12 cellular contexts compared by ENCODE assay signal in genomic region chr22:17829691-17830040, GRCh38. TPM values are rescaled to one million over a fixed set of nuclear protein-coding genes. Genes with fewer than 3 reads are reported as not detected.
A peak's percentile ranks its signal among the peaks of the same experiment; 100 is the strongest.
DNase-seq lines count a peak whose midpoint lies in the region; ATAC-seq and TF ChIP-seq lines count a peak whose summit lies in the region.
"Had no signal": no experiment of that assay in that cellular context is flagged by ENCODE, and none has a peak within 500 bp of the region (broad histone marks: within the 10 kb centered on the region; RNA-seq: fewer than 3 reads in every experiment).

No MANE protein-coding gene starts in this region.

- no peaks in the 10 kb centered on the region for H3K9me3 Mint-ChIP-seq in effector memory CD8-positive, alpha-beta T cell
- H3K9me3 Mint-ChIP-seq: activated CD4-positive, alpha-beta memory T cell treated with anti-CD3 and anti-CD28 coated beads for 36 hours; natural killer cell treated with Interleukin-12 subunit alpha and Interleukin-12 subunit beta and Interleukin-15 and Interleukin-18, amount 100 ng/mL, for 72 hours had no signal

- H3K9me3 ChIP-seq in mucosa of descending colon = no peaks in the 10 kb centered on the region
- H3K9me3 ChIP-seq in upper lobe of left lung = no peaks in the 10 kb centered on the region
- H3K9me3 ChIP-seq in T-helper 17 cell (ENCODE audit: control insufficient read depth, low read length, poor library complexity, severe bottlenecking) = no peaks in the 10 kb centered on the region
- H3K9me3 ChIP-seq: lower lobe of right lung, suprapubic skin had no signal

- ATAC-seq in GM19395 (IDR thresholded peaks at IDR 0.05; ENCODE audit: unreplicated experiment) = peak; percentile 20
- no peak for ATAC-seq in effector memory CD8-positive, alpha-beta T cell (replicated peaks)
- ATAC-seq in mucosa of descending colon = peak; percentile 0
- ATAC-seq in GM19463 (IDR thresholded peaks at IDR 0.05; ENCODE audit: unreplicated experiment) = no peak
- no peak for ATAC-seq in upper lobe of left lung (ENCODE audit: low FRiP score in 2 of 2)
- no peak for ATAC-seq in T-helper 17 cell

- intact Hi-C loops in mucosa of descending colon (cut with DNase I, micrococcal nuclease) = loop anchor here (5.0 to 10.0 kb wide), 3 partner anchors 63 to 248 kb away; partner anchors contain the start of gene PEX26 (in 2 of the 2)

- peak; percentile 2 for DNase-seq in NCI-H226
- DNase-seq in effector memory CD8-positive, alpha-beta T cell = no peak
- no peak for DNase-seq in mucosa of descending colon
- DNase-seq in upper lobe of left lung = no peak
- no peak for DNase-seq in T-helper 17 cell
- no peak for DNase-seq in Kasumi-1 (lab: John Stamatoyannopoulos, UW)

- no peaks in the 10 kb centered on the region for H3K27me3 Mint-ChIP-seq in effector memory CD8-positive, alpha-beta T cell
- H3K27me3 Mint-ChIP-seq in T-helper 17 cell = no peaks in the 10 kb centered on the region
- H3K27me3 Mint-ChIP-seq: activated CD4-positive, alpha-beta memory T cell treated with anti-CD3 and anti-CD28 coated beads for 36 hours; natural killer cell treated with Interleukin-12 subunit alpha and Interleukin-12 subunit beta and Interleukin-15 and Interleukin-18, amount 100 ng/mL, for 72 hours had no signal

- H3K36me3 ChIP-seq in mucosa of descending colon (ENCODE audit: low read depth) (peaks cover 6% of the 10 kb centered on the region), upper lobe of left lung (peaks cover 0 to 10% (median 0%) of the 10 kb centered on the region in 4 donors)

- H3K27ac Mint-ChIP-seq in effector memory CD8-positive, alpha-beta T cell = peak overlapping the region; percentile 26 to 35
- no peak overlapping the region for H3K27ac Mint-ChIP-seq in T-helper 17 cell
- H3K27ac Mint-ChIP-seq: activated CD4-positive, alpha-beta memory T cell treated with anti-CD3 and anti-CD28 coated beads for 36 hours; natural killer cell treated with Interleukin-12 subunit alpha and Interleukin-12 subunit beta and Interleukin-15 and Interleukin-18, amount 100 ng/mL, for 72 hours had no signal

- no peak for TF ChIP-seq POLR2A in upper lobe of left lung (IDR thresholded peaks at IDR 0.05)

- WGBS in upper lobe of left lung, 2 donors = 68 to 88% methylated on average over 5 of the region's 5 CpGs

- TF ChIP-seq CTCF in mucosa of descending colon (IDR thresholded peaks at IDR 0.05) (no peak), upper lobe of left lung (IDR thresholded peaks at IDR 0.05) (no peak)

- no peak overlapping the region for H3K4me3 Mint-ChIP-seq in effector memory CD8-positive, alpha-beta T cell
- no peak overlapping the region for H3K4me3 Mint-ChIP-seq in T-helper 17 cell
- H3K4me3 Mint-ChIP-seq: activated CD4-positive, alpha-beta memory T cell treated with anti-CD3 and anti-CD28 coated beads for 36 hours; natural killer cell treated with Interleukin-12 subunit alpha and Interleukin-12 subunit beta and Interleukin-15 and Interleukin-18, amount 100 ng/mL, for 72 hours had no signal

- H3K4me1 Mint-ChIP-seq in effector memory CD8-positive, alpha-beta T cell (ENCODE audit: low read depth in 2 of 2) = peaks cover 6% of the 10 kb centered on the region in 2 donors
- peaks cover 12% of the 10 kb centered on the region for H3K4me1 Mint-ChIP-seq in T-helper 17 cell

- H3K4me1 ChIP-seq in mucosa of descending colon (ENCODE audit: low read depth) (peaks cover 16% of the 10 kb centered on the region), upper lobe of left lung (peaks cover 0 to 3% (median 0%) of the 10 kb centered on the region in 4 donors)
- H3K4me1 ChIP-seq: lower lobe of right lung had no signal

- no peak overlapping the region for H3K27ac ChIP-seq in upper lobe of left lung
- H3K27ac ChIP-seq: lower lobe of right lung, suprapubic skin had no signal

- H3K27me3 ChIP-seq in upper lobe of left lung = no peaks in the 10 kb centered on the region
- H3K27me3 ChIP-seq: suprapubic skin had no signal

- no peak overlapping the region for H3K4me3 ChIP-seq in mucosa of descending colon
- H3K4me3 ChIP-seq in upper lobe of left lung = no peak overlapping the region
- H3K4me3 ChIP-seq: lower lobe of right lung, suprapubic skin had no signal

- no peak for TF ChIP-seq EP300 in upper lobe of left lung (IDR thresholded peaks at IDR 0.05)

- H3K36me3 Mint-ChIP-seq in effector memory CD8-positive, alpha-beta T cell (ENCODE audit: insufficient read depth) = peaks cover 3% of the 10 kb centered on the region
- peaks cover 8% of the 10 kb centered on the region for H3K36me3 Mint-ChIP-seq in T-helper 17 cell (ENCODE audit: low read depth)

RNA-seq across cellular contexts. Expression of gene BID, which starts 55.4 kb away (rescaled TPM):
- 10 to 100 TPM; 17.9 to 35.0 (median 21.8) TPM for total RNA-seq in mucosa of descending colon
- 10 to 100 TPM; 10.5 to 55.9 (median 27.3) TPM for total RNA-seq in upper lobe of left lung
- 10 to 100 TPM; 18.3 to 24.2 TPM for total RNA-seq in T-helper 17 cell

Comparison
In these comparisons a context has a peak if more than half of its experiments do, and no peak if none do; other contexts are left out.
1. ATAC-seq: peak in GM19395 (single experiment) and mucosa of descending colon (single experiment); none in effector memory CD8-positive, alpha-beta T cell (single experiment), GM19463 (single experiment), upper lobe of left lung (0 of 2) and T-helper 17 cell (single experiment).